Comparison of ENCODE assay signal across 25 cellular contexts in the genomic region with DNA sequence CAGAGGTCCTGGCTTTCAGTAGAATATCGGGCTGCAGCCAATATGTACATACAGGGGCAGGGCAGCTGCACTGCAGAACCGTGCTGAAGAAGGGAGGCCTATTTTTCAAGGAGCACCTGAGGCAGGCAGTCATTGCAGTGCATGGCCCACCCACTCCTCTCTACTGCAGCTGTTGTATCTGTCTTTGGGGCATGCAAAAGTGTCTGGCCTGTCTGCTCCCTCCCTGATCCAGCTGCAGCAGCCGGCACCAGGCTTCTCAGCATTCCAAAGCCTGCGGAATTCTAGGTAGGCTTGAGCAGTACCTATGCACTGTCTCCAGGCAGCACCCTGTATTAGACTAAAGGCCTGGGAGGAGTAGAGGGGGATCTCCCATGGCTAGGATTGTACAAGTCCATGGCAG.
"Had no signal": no experiment of that assay in that cellular context is flagged by ENCODE, and none has a peak within 500 bp of the region (broad histone marks: within the 10 kb centered on the region; RNA-seq: fewer than 3 reads in every experiment).

No MANE protein-coding gene starts in this region.

- DNase-seq: activated CD4-positive, alpha-beta memory T cell treated with anti-CD3 and anti-CD28 coated beads, Interleukin-2, amount 10 ng/mL, durations not matched to agents 7 days and 5 days; activated CD4-positive, alpha-beta T cell treated with anti-CD3 and anti-CD28 coated beads for 1 hour; activated CD4-positive, alpha-beta T cell treated with anti-CD3 and anti-CD28 coated beads for 4 hours; activated CD4-positive, alpha-beta T cell treated with anti-CD3 and anti-CD28 coated beads, Interleukin-2, amount 10 ng/mL, durations not matched to agents 7 days and 5 days; activated CD4-positive, alpha-beta T cell treated with anti-CD3 and anti-CD28 coated beads, Interleukin-2, amount 50 U/mL, for 4 hours; activated CD8-positive, alpha-beta memory T cell treated with anti-CD3 and anti-CD28 coated beads, Interleukin-2, amount 50 U/mL, for 48 hours; activated gamma-delta T cell; activated naive CD4-positive, alpha-beta T cell; activated naive CD4-positive, alpha-beta T cell treated with anti-CD3 and anti-CD28 coated beads, Interleukin-2, amount 10 ng/mL, durations not matched to agents 7 days and 5 days; activated naive CD8-positive, alpha-beta T cell treated with anti-CD3 and anti-CD28 coated beads, Interleukin-2, amount 10 ng/mL, durations not matched to agents 7 days and 5 days; activated T-cell treated with anti-CD3 and anti-CD28 coated beads for 4 hours; activated T-cell treated with anti-CD3 and anti-CD28 coated beads, Interleukin-2, amount 50 U/mL, for 24 hours; activated T-cell treated with anti-CD3 and anti-CD28 coated beads, Interleukin-2, amount 50 U/mL, for 72 hours; central memory CD4-positive, alpha-beta T cell; cerebellar nuclear complex; colonic mucosa; effector CD8-positive, alpha-beta T cell; esophagus squamous epithelium; foreskin melanocyte; T-helper 2 cell had no signal

- H3K36me3 ChIP-seq: ascending aorta, breast epithelium, cardiac muscle cell, colonic mucosa, esophagus squamous epithelium had no signal

- H3K27me3 ChIP-seq: ascending aorta, cardiac muscle cell, colonic mucosa, esophagus squamous epithelium had no signal

- ATAC-seq: activated naive CD4-positive, alpha-beta T cell treated with anti-CD3 and anti-CD28 coated beads, Interleukin-2, amount 50 U/mL, for 72 hours; activated T-cell treated with anti-CD3 and anti-CD28 coated beads, Interleukin-2, amount 50 U/mL, for 72 hours had no signal

- H3K9me3 ChIP-seq: ascending aorta, breast epithelium, colonic mucosa, esophagus squamous epithelium had no signal

- H3K4me1 ChIP-seq: ascending aorta, breast epithelium, colonic mucosa, esophagus squamous epithelium had no signal

- H3K27ac ChIP-seq: ascending aorta, breast epithelium, cardiac muscle cell, colonic mucosa, epithelial cell of prostate, esophagus squamous epithelium had no signal

- H3K4me3 ChIP-seq: ascending aorta, breast epithelium, cardiac muscle cell, colonic mucosa, esophagus squamous epithelium had no signal
